29 cellular contexts compared by ENCODE assay signal in the genomic region with DNA sequence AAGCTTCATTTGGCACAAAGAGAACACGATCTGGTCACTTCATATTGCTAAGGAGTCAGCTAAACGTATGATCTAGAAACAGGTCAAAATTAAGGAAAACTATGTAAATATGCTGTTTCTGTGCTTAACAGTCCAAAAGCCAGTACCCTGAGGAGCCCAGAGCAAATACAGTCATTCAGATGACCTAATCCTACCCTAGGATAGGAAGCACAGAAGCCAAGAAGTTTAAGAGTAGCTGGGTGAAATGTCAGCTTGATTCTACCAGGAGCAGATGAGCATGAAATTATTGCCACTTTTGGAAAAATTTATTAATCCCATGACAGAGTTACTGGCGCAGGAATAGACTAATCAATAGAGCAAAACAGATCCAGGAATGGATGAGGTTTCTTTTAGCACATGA. TPM values are rescaled to one million over a fixed set of nuclear protein-coding genes. Genes with fewer than 3 reads are reported as not detected.
DNase-seq lines count a peak whose midpoint lies in the region; ATAC-seq and TF ChIP-seq lines count a peak whose summit lies in the region.
"Had no signal": no experiment of that assay in that cellular context is flagged by ENCODE, and none has a peak within 500 bp of the region (broad histone marks: within the 10 kb centered on the region; RNA-seq: fewer than 3 reads in every experiment).

No MANE protein-coding gene starts in this region.

- intact Hi-C loops in heart right ventricle (cut with DNase I) = no loop called here
- intact Hi-C loops in Right ventricle myocardium inferior (cut with DNase I) = no loop called here
- intact Hi-C loops in psoas muscle (cut with DNase I) = no loop called here
- intact Hi-C loops in posterior vena cava (cut with DNase I) = no loop called here

- H3K27me3 ChIP-seq in heart right ventricle (no peaks in the 10 kb centered on the region), psoas muscle (ENCODE audit: insufficient read depth in 3 of 3, low read length in 2 of 3) (no peaks in the 10 kb centered on the region)
- H3K27me3 ChIP-seq: uterus had no signal

- no peaks in the 10 kb centered on the region for H3K9me3 ChIP-seq in heart right ventricle
- no peaks in the 10 kb centered on the region for H3K9me3 ChIP-seq in psoas muscle
- H3K9me3 ChIP-seq: mucosa of descending colon, SK-N-SH, uterus had no signal

- H3K4me1 ChIP-seq in heart right ventricle (peaks cover 5 to 66% (median 42%) of the 10 kb centered on the region in 9 donors), psoas muscle (peaks cover 59% of the 10 kb centered on the region)
- H3K4me1 ChIP-seq: uterus had no signal

- TF ChIP-seq CTCF in heart right ventricle (IDR thresholded peaks at IDR 0.05) (no peak), coronary artery (IDR thresholded peaks at IDR 0.05) (no peak), psoas muscle (IDR thresholded peaks at IDR 0.05) (no peak)

- H3K4me3 ChIP-seq in heart right ventricle (no peak overlapping the region), coronary artery (no peak overlapping the region), psoas muscle (no peak overlapping the region)
- H3K4me3 ChIP-seq: lung, mucosa of descending colon, uterus had no signal

- 81 to 88% methylated on average over 3 of the region's 3 CpGs for WGBS in heart right ventricle, 2 donors
- 36 to 77% (median 40%) methylated on average over 3 of the region's 3 CpGs for WGBS in psoas muscle, 3 donors

- H3K36me3 ChIP-seq in heart right ventricle (no peaks in the 10 kb centered on the region), psoas muscle (ENCODE audit: insufficient read depth in 1 of 2, low read depth in 1 of 2) (peaks cover 0 to 2% of the 10 kb centered on the region in 2 donors)
- H3K36me3 ChIP-seq: uterus had no signal

- peak overlapping the region in 6 of 10 donors; percentile 28 to 96 (median 56) for H3K27ac ChIP-seq in heart right ventricle
- H3K27ac ChIP-seq in coronary artery = peak overlapping the region; percentile 75 to 96
- peak overlapping the region; percentile 97 for H3K27ac ChIP-seq in psoas muscle
- H3K27ac ChIP-seq: RWPE1, uterus had no signal

- DNase-seq in heart right ventricle (no peak), Right ventricle myocardium inferior (ENCODE audit: missing footprints) (no peak), coronary artery (ENCODE audit: low spot score) (no peak), psoas muscle (no peak), SKM-1 treated with dmso at 0.1 percent for 144 hours (lab: John Stamatoyannopoulos, UW; ENCODE audit: unreplicated experiment) (no peak), SIG-M5 treated with dmso at 0.1 percent for 504 hours (lab: John Stamatoyannopoulos, UW; ENCODE audit: unreplicated experiment) (no peak), posterior vena cava (ENCODE audit: low spot score) (no peak)
- DNase-seq: 8988T; activated T-cell treated with anti-CD3 and anti-CD28 coated beads for 4 hours; anterior cingulate cortex; caudate nucleus; CD8-positive, alpha-beta memory T cell; dermis blood vessel endothelial cell; DMS 273 treated with DMSO at 0.1 percent for 48 hours; H7; mucosa of descending colon; NCI-H1105 treated with DMSO at 0.1 percent for 48 hours; NCI-H2081; NCI-H2227 treated with DMSO at 0.1 percent for 48 hours; right cardiac atrium; SK-N-SH; stimulated activated CD4-positive, alpha-beta T cell treated with anti-CD3 and anti-CD28 coated beads, Interleukin-2, amount 100 ng/mL, for 48 hours; substantia nigra; uterus had no signal

- ATAC-seq in heart right ventricle (peak in 2 of 8 donors; percentile 54 to 59), Right ventricle myocardium inferior (no peak), psoas muscle (peak in 2 of 4 donors; percentile 18 to 30), HG03571 (IDR thresholded peaks at IDR 0.05; ENCODE audit: unreplicated experiment) (no peak)
- ATAC-seq: activated naive CD4-positive, alpha-beta T cell treated with anti-CD3 and anti-CD28 coated beads, Interleukin-2, amount 50 U/mL, for 72 hours; mucosa of descending colon; natural killer cell treated with Interleukin-12 subunit alpha and Interleukin-12 subunit beta and Interleukin-15 and Interleukin-18, amount 100 ng/mL, for 72 hours had no signal

RNA-seq across cellular contexts. Expression of a gene that starts 18.3 kb away (rescaled TPM):
- total RNA-seq in heart right ventricle (100 to 1,000 TPM; 105 to 235 (median 132) TPM), Right ventricle myocardium inferior (121 TPM), psoas muscle (100 to 1,000 TPM; 123 to 363 (median 207) TPM), posterior vena cava (100 to 1,000 TPM; 102 to 125 TPM)
- polyA plus RNA-seq in heart right ventricle (10 to 100 TPM; 32.8 to 64.1 TPM), psoas muscle (100 to 1,000 TPM in 1 of 3 donors, 10 to 100 TPM in 2; 15.8 to 131 (median 81.9) TPM)

RNA-seq across cellular contexts. Expression of a gene that starts 46.8 kb away (rescaled TPM):
- total RNA-seq in heart right ventricle = 10 to 100 TPM; 51.2 to 65.6 (median 59.2) TPM
- polyA plus RNA-seq in heart right ventricle = 10 to 100 TPM; 22.7 to 94.6 TPM
- total RNA-seq in Right ventricle myocardium inferior = 62.4 TPM
- total RNA-seq in psoas muscle = 100 to 1,000 TPM in 1 of 4 donors, 10 to 100 TPM in 3; 58.1 to 123 (median 94.6) TPM
- 100 to 1,000 TPM in 2 of 3 donors, 10 to 100 TPM in 1; 90.6 to 213 (median 146) TPM for polyA plus RNA-seq in psoas muscle
- total RNA-seq in posterior vena cava = 10 to 100 TPM; 43.3 to 51.2 TPM
